17 cellular contexts compared by ENCODE assay signal in genomic region chr7:142554555-142555532, GRCh38.
A peak's percentile ranks its signal among the peaks of the same experiment; 100 is the strongest.
DNase-seq lines count a peak whose midpoint lies in the region; ATAC-seq and TF ChIP-seq lines count a peak whose summit lies in the region.
"Had no signal": no experiment of that assay in that cellular context is flagged by ENCODE, and none has a peak within 500 bp of the region (broad histone marks: within the 10 kb centered on the region; RNA-seq: fewer than 3 reads in every experiment).

No MANE protein-coding gene starts in this region.

- H3K9me3 ChIP-seq in SK-N-SH = no peaks in the 10 kb centered on the region
- H3K9me3 ChIP-seq: suprapubic skin had no signal

- H3K4me3 Mint-ChIP-seq in activated naive CD8-positive, alpha-beta T cell treated with anti-CD3 and anti-CD28 coated beads, Interleukin-2, amount 50 U/mL, for 24 hours = no peak overlapping the region
- H3K4me3 Mint-ChIP-seq in osteocyte (ENCODE audit: unreplicated experiment) = no peak overlapping the region
- H3K4me3 Mint-ChIP-seq: CD4-positive, alpha-beta T cell; memory B cell had no signal

- H3K36me3 ChIP-seq in SK-N-SH (replicated peaks in 1 of 2; ENCODE audit: control insufficient read depth in 1 of 2, insufficient read depth in 2 of 2, low read length in 1 of 2) = no peaks in the 10 kb centered on the region
- H3K36me3 ChIP-seq: suprapubic skin had no signal

- H3K79me2 ChIP-seq in SK-N-SH (ENCODE audit: insufficient read depth) = no peaks in the 10 kb centered on the region

- H3K4me3 ChIP-seq in SK-N-SH (ENCODE audit: low read depth in 2 of 2, low read length in 1 of 2) = no peak overlapping the region
- H3K4me3 ChIP-seq: suprapubic skin had no signal

- H2AFZ ChIP-seq in SK-N-SH (ENCODE audit: low read depth) = no peak overlapping the region

- POLR2A ChIA-PET in SK-N-SH (lab: Yijun Ruan, JAX) = no interaction called here

- TF ChIP-seq EP300 in SK-N-SH (IDR thresholded peaks at IDR 0.05; ENCODE audit: borderline replicate concordance in 1 of 2, low read depth in 1 of 2, low read length in 1 of 2) = no peak

- peak overlapping the region; percentile 6 for H3K27ac Mint-ChIP-seq in activated naive CD8-positive, alpha-beta T cell treated with anti-CD3 and anti-CD28 coated beads, Interleukin-2, amount 50 U/mL, for 24 hours
- H3K27ac Mint-ChIP-seq in osteocyte (ENCODE audit: unreplicated experiment) = peak overlapping the region; percentile 81
- H3K27ac Mint-ChIP-seq: CD4-positive, alpha-beta T cell; memory B cell had no signal

- no peaks in the 10 kb centered on the region for H3K27me3 ChIP-seq in SK-N-SH (ENCODE audit: insufficient read depth)
- H3K27me3 ChIP-seq: suprapubic skin had no signal

- no peaks in the 10 kb centered on the region for H4K20me1 ChIP-seq in SK-N-SH (ENCODE audit: insufficient read depth)

- H3K4me1 Mint-ChIP-seq in activated naive CD8-positive, alpha-beta T cell treated with anti-CD3 and anti-CD28 coated beads, Interleukin-2, amount 50 U/mL, for 24 hours = no peaks in the 10 kb centered on the region
- H3K4me1 Mint-ChIP-seq in osteocyte (ENCODE audit: unreplicated experiment) = peaks cover 67% of the 10 kb centered on the region

- no peaks in the 10 kb centered on the region for H3K36me3 Mint-ChIP-seq in activated naive CD8-positive, alpha-beta T cell treated with anti-CD3 and anti-CD28 coated beads, Interleukin-2, amount 50 U/mL, for 24 hours (ENCODE audit: low read depth)
- no peaks in the 10 kb centered on the region for H3K36me3 Mint-ChIP-seq in osteocyte (ENCODE audit: unreplicated experiment)
- H3K36me3 Mint-ChIP-seq: memory B cell had no signal

- CTCF ChIA-PET in SK-N-SH (lab: Yijun Ruan, JAX) = interaction anchor here (0.7 to 1.4 kb wide), 8 partner anchors 12 to 660 kb away, joined by 3 to 6 read pairs (median 4); no protein-coding TSS in a partner anchor

- 83% methylated on average over 10 of the region's 10 CpGs for WGBS in SK-N-SH (ENCODE audit: low lambda C conversion rate)

- TF ChIP-seq CTCF in SK-N-SH (IDR thresholded peaks at IDR 0.05) = no peak
- TF ChIP-seq CTCF in osteocyte (IDR thresholded peaks at IDR 0.05) = no peak

- no peak for TF ChIP-seq RAD21 in SK-N-SH (IDR thresholded peaks at IDR 0.05; ENCODE audit: low read length)

- peak overlapping the region; percentile 28 to 72; a peak in 2 of 4 replicates for H3K27ac ChIP-seq in SK-N-SH (ENCODE audit: low read depth in 2 of 2, low read length in 1 of 2)
- H3K27ac ChIP-seq: 22Rv1, suprapubic skin had no signal

- no peak for DNase-seq in SK-N-SH
- DNase-seq in Kasumi-1 (lab: John Stamatoyannopoulos, UW) = peak; percentile 47 to 57
- DNase-seq in activated naive CD8-positive, alpha-beta T cell treated with anti-CD3 and anti-CD28 coated beads, Interleukin-2, amount 50 U/mL, for 24 hours = no peak
- DNase-seq in osteocyte (ENCODE audit: extremely low spot score, unreplicated experiment) = no peak
- no peak for DNase-seq in HK-2 (ENCODE audit: unreplicated experiment)
- DNase-seq in stimulated activated CD4-positive, alpha-beta T cell treated with anti-CD3 and anti-CD28 coated beads, Interleukin-15, amount 100 ng/mL, for 24 hours = no peak
- DNase-seq: activated CD4-positive, CD25-positive, alpha-beta regulatory T cell treated with anti-CD3 and anti-CD28 coated beads, Interleukin-2, amount 50 U/mL, for 72 hours; activated T-cell treated with anti-CD3 and anti-CD28 coated beads for 4 hours; CD4-positive, alpha-beta T cell; retina; stimulated activated CD4-positive, alpha-beta T cell treated with anti-CD3 and anti-CD28 coated beads, Interleukin-2, amount 100 ng/mL, for 24 hours; T-helper 2 cell had no signal

- H3K4me2 ChIP-seq in SK-N-SH = peak overlapping the region; percentile 25; the same call in 1 of the 2 replicates

- H3K9me2 ChIP-seq in SK-N-SH = no peaks in the 10 kb centered on the region

- peaks cover 7% of the 10 kb centered on the region for H3K27me3 Mint-ChIP-seq in activated naive CD8-positive, alpha-beta T cell treated with anti-CD3 and anti-CD28 coated beads, Interleukin-2, amount 50 U/mL, for 24 hours
- H3K27me3 Mint-ChIP-seq in osteocyte (ENCODE audit: unreplicated experiment) = no peaks in the 10 kb centered on the region
- H3K27me3 Mint-ChIP-seq: CD4-positive, alpha-beta T cell had no signal

- peaks cover 17 to 40% of the 10 kb centered on the region in 2 experiments for H3K4me1 ChIP-seq in SK-N-SH (ENCODE audit: control insufficient read depth in 1 of 2, insufficient read depth in 2 of 2, low read depth in 1 of 2, low read length in 1 of 2)

- no peaks in the 10 kb centered on the region for H3K9me3 Mint-ChIP-seq in activated naive CD8-positive, alpha-beta T cell treated with anti-CD3 and anti-CD28 coated beads, Interleukin-2, amount 50 U/mL, for 24 hours
- H3K9me3 Mint-ChIP-seq in osteocyte (ENCODE audit: unreplicated experiment) = peaks cover 3% of the 10 kb centered on the region
- H3K9me3 Mint-ChIP-seq: CD4-positive, alpha-beta T cell; memory B cell had no signal

- H3F3A ChIP-seq in SK-N-SH (replicated peaks; ENCODE audit: insufficient read depth) = peaks cover 20% of the 10 kb centered on the region

- no peak overlapping the region for H3K9ac ChIP-seq in SK-N-SH

- ATAC-seq in SK-N-SH treated with all-trans-retinoic acid at 6 μM for 48 hours (no peak; the same call in 2 of the 3 replicates), HG03460 (IDR thresholded peaks at IDR 0.05; ENCODE audit: unreplicated experiment) (no peak)
- ATAC-seq in activated naive CD8-positive, alpha-beta T cell treated with anti-CD3 and anti-CD28 coated beads, Interleukin-2, amount 50 U/mL, for 24 hours = no peak

TF ChIP-seq in SK-N-SH, 30 proteins besides CTCF, POLR2A, EP300 and RAD21:
- peak; percentile 4; the same call in 1 of the 2 replicates for TF ChIP-seq TCF12 (IDR thresholded peaks at IDR 0.05)
- no peak for TF ChIP-seq MXI1 (IDR thresholded peaks at IDR 0.05; ENCODE audit: low read depth, low read length)
- TF ChIP-seq RXRA (IDR thresholded peaks at IDR 0.05; ENCODE audit: borderline replicate concordance, low read depth) = no peak

TF ChIP-seq in SK-N-SH treated with all-trans-retinoic acid at 6 μM for 48 hours, 23 proteins besides CTCF, POLR2A, EP300 and RAD21 (continues in another document):
- no peak for TF ChIP-seq CREB5 (CRISPR knock-in tag; IDR thresholded peaks at IDR 0.05; ENCODE audit: low read depth)
- no peak for TF ChIP-seq ISL1 (CRISPR knock-in tag; IDR thresholded peaks at IDR 0.05)
- no peak for TF ChIP-seq OSR1 (CRISPR knock-in tag; IDR thresholded peaks at IDR 0.05)
- TF ChIP-seq CSDC2 (CRISPR knock-in tag; IDR thresholded peaks at IDR 0.05) = no peak
- no peak for TF ChIP-seq PPARA (CRISPR knock-in tag; IDR thresholded peaks at IDR 0.05; ENCODE audit: borderline replicate concordance)
- TF ChIP-seq POU6F1 (CRISPR knock-in tag; IDR thresholded peaks at IDR 0.05; ENCODE audit: borderline replicate concordance, low read depth) = no peak
- TF ChIP-seq ARNTL (CRISPR knock-in tag; IDR thresholded peaks at IDR 0.05; ENCODE audit: borderline replicate concordance, low read depth) = no peak
- TF ChIP-seq TSHZ2 (CRISPR knock-in tag; IDR thresholded peaks at IDR 0.05) = no peak
- no peak for TF ChIP-seq ZFP3 (CRISPR knock-in tag; IDR thresholded peaks at IDR 0.05)
- no peak for TF ChIP-seq RARB (CRISPR knock-in tag; IDR thresholded peaks at IDR 0.05)
- TF ChIP-seq ZNF8 (CRISPR knock-in tag; IDR thresholded peaks at IDR 0.05) = no peak

Comparison
In these comparisons a context has a peak if more than half of its experiments do, and no peak if none do; other contexts are left out.
1. DNase-seq: peak in Kasumi-1 (2 of 2); none in SK-N-SH (single experiment), activated naive CD8-positive, alpha-beta T cell treated with anti-CD3 and anti-CD28 coated beads, Interleukin-2, amount 50 U/mL, for 24 hours (single experiment), osteocyte (single experiment), HK-2 (single experiment) and stimulated activated CD4-positive, alpha-beta T cell treated with anti-CD3 and anti-CD28 coated beads, Interleukin-15, amount 100 ng/mL, for 24 hours (single experiment).